1 cellular context compared by ENCODE assay signal in the genomic region with DNA sequence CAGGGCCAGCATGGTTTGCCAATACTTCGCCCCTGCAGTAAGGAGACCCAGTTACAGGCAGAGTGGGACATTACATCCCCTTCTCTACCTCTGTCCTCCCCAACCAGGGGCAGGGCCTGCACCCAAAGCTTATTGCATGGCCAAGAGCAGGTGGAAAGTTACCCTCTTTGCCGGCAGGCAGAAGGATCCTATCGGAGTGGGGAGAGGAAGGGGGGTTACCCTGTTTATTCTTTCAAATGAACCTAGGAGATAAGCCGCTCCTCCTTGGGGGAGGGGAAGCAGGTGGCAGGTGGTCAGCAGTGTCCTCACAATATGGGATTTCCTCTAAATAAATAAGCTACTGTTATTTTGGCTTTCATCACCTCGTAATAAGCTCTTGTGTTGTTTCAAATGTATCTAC.
TF ChIP-seq lines count a peak whose summit lies in the region.

No MANE protein-coding gene starts in this region.

TF ChIP-seq in GM23338, 12 proteins besides CTCF, POLR2A, EP300 and RAD21 (continued from another document):
- TF ChIP-seq, protein P1, sequence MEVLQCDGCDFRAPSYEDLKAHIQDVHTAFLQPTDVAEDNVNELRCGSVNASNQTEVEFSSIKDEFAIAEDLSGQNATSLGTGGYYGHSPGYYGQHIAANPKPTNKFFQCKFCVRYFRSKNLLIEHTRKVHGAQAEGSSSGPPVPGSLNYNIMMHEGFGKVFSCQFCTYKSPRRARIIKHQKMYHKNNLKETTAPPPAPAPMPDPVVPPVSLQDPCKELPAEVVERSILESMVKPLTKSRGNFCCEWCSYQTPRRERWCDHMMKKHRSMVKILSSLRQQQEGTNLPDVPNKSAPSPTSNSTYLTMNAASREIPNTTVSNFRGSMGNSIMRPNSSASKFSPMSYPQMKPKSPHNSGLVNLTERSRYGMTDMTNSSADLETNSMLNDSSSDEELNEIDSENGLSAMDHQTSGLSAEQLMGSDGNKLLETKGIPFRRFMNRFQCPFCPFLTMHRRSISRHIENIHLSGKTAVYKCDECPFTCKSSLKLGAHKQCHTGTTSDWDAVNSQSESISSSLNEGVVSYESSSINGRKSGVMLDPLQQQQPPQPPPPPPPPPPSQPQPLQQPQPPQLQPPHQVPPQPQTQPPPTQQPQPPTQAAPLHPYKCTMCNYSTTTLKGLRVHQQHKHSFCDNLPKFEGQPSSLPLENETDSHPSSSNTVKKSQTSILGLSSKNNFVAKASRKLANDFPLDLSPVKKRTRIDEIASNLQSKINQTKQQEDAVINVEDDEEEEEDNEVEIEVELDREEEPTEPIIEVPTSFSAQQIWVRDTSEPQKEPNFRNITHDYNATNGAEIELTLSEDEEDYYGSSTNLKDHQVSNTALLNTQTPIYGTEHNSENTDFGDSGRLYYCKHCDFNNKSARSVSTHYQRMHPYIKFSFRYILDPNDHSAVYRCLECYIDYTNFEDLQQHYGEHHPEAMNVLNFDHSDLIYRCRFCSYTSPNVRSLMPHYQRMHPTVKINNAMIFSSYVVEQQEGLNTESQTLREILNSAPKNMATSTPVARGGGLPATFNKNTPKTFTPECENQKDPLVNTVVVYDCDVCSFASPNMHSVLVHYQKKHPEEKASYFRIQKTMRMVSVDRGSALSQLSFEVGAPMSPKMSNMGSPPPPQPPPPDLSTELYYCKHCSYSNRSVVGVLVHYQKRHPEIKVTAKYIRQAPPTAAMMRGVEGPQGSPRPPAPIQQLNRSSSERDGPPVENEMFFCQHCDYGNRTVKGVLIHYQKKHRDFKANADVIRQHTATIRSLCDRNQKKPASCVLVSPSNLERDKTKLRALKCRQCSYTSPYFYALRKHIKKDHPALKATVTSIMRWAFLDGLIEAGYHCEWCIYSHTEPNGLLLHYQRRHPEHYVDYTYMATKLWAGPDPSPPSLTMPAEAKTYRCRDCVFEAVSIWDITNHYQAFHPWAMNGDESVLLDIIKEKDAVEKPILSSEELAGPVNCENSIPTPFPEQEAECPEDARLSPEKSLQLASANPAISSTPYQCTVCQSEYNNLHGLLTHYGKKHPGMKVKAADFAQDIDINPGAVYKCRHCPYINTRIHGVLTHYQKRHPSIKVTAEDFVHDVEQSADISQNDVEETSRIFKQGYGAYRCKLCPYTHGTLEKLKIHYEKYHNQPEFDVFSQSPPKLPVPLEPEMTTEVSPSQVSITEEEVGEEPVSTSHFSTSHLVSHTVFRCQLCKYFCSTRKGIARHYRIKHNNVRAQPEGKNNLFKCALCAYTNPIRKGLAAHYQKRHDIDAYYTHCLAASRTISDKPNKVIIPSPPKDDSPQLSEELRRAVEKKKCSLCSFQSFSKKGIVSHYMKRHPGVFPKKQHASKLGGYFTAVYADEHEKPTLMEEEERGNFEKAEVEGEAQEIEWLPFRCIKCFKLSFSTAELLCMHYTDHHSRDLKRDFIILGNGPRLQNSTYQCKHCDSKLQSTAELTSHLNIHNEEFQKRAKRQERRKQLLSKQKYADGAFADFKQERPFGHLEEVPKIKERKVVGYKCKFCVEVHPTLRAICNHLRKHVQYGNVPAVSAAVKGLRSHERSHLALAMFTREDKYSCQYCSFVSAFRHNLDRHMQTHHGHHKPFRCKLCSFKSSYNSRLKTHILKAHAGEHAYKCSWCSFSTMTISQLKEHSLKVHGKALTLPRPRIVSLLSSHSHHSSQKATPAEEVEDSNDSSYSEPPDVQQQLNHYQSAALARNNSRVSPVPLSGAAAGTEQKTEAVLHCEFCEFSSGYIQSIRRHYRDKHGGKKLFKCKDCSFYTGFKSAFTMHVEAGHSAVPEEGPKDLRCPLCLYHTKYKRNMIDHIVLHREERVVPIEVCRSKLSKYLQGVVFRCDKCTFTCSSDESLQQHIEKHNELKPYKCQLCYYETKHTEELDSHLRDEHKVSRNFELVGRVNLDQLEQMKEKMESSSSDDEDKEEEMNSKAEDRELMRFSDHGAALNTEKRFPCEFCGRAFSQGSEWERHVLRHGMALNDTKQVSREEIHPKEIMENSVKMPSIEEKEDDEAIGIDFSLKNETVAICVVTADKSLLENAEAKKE (CRISPR knock-in tag; IDR thresholded peaks at IDR 0.05), result no peak
- TF ChIP-seq POLR2AphosphoS5 (IDR thresholded peaks at IDR 0.05; ENCODE audit: low read depth) (peak; percentile 43; the same call in 1 of the 2 replicates), REST (IDR thresholded peaks at IDR 0.05; ENCODE audit: unreplicated experiment) (no peak), EZH2phosphoT487 (IDR thresholded peaks at IDR 0.05; ENCODE audit: unreplicated experiment) (no peak)
